8 cellular contexts compared by ENCODE assay signal in the genomic region with DNA sequence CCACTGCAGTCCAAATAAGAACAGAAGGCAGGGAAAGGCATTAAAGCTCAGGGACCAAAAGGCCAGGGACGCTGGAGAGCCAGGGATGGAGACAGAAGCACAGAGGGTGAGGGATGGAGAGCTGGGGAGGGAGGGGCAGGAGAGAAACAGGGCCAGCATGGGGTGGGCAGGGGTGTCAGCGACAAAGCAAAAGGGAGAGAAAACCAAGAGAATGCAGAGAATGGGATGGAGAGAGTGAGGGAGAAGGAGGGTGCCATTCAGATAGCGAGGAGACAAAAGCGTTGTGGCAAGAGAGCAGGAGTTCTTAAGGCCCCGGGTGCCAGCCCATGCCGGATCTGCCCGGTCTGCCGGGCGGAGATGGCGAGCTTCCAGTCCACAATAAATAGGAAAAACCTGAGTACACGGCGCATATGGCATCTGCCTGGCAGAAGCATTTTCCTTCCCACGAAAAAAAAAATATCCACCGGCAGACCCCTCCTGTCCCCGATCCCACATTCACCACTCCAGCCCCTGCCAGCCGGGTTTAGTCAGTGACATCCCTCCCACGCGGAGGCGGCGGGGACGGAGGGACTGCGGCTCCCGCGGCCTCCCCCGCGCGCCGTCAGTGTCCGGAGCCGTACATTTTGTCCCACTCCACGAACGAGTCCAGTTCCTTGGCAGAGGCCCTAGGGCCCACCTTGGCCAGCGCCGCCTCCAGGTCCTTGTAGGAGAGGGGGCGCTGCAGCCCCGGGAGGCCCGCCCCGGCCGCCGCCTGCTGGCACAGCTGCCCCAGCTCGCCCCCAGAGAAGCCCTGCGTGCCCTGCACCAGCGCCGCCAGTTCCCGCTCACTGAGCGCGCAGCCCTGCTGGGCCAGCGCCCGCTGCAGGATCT. TPM values are rescaled to one million over a fixed set of nuclear protein-coding genes. Genes with fewer than 3 reads are reported as not detected.
DNase-seq lines count a peak whose midpoint lies in the region; ATAC-seq and TF ChIP-seq lines count a peak whose summit lies in the region.

No MANE protein-coding gene starts in this region.

- H3K27ac ChIP-seq in angular gyrus (ENCODE audit: low read depth, low read length), result peak overlapping the region; percentile 83
- peak overlapping the region; percentile 46 to 86 for H3K27ac ChIP-seq in testis

- ATAC-seq in sciatic nerve, result no peak

- no peaks in the 10 kb centered on the region for H3K27me3 ChIP-seq in kidney epithelial cell (ENCODE audit: control insufficient read depth, insufficient read depth, low read length)
- no peaks in the 10 kb centered on the region for H3K27me3 ChIP-seq in testis

- peaks cover 18% of the 10 kb centered on the region for H3K4me1 ChIP-seq in testis

- intact Hi-C loops in testis (cut with DNase I; ENCODE audit: low total_unique reads) (no loop called here), sciatic nerve (cut with DNase I) (no loop called here)

- H3K9me3 ChIP-seq in testis, result no peaks in the 10 kb centered on the region

- WGBS in testis, 2 donors, result 7 to 10% methylated on average over 19 to 47 of the region's 49 CpGs

- H3K4me3 ChIP-seq in kidney epithelial cell (ENCODE audit: low read depth, low read length) (peak overlapping the region; percentile 48), testis (peak overlapping the region; percentile 64 to 85)

- peak; percentile 16 for TF ChIP-seq CTCF in kidney epithelial cell (IDR thresholded peaks at IDR 0.05; ENCODE audit: insufficient read depth, low read length, poor library complexity, severe bottlenecking)
- TF ChIP-seq CTCF in testis (IDR thresholded peaks at IDR 0.05), result no peak

- TF ChIP-seq POLR2A in testis (IDR thresholded peaks at IDR 0.05), result no peak

- DNase-seq in DMS114 treated with DMSO at 0.1 percent for 48 hours (lab: John Stamatoyannopoulos, UW; ENCODE audit: unreplicated experiment) (peak; percentile 22), NCI-H1092 (lab: John Stamatoyannopoulos, UW) (peak; percentile 60), kidney epithelial cell (ENCODE audit: low read depth) (no peak), testis (peak; percentile 72), sciatic nerve (ENCODE audit: low spot score) (no peak), GOT3 (lab: John Stamatoyannopoulos, UW) (no peak)
- no peak for DNase-seq in NK-92 treated with Interleukin-12 subunit alpha and Interleukin-12 subunit beta, amount 100 ng/mL, for 24 hours (lab: John Stamatoyannopoulos, UW)

- no peaks in the 10 kb centered on the region for H3K36me3 ChIP-seq in kidney epithelial cell (ENCODE audit: control insufficient read depth, insufficient read depth, low read length)
- no peaks in the 10 kb centered on the region for H3K36me3 ChIP-seq in testis (ENCODE audit: low read depth, missing control alignments)

RNA-seq across cellular contexts. Expression of a gene that starts 28.4 kb away (rescaled TPM):
- total RNA-seq in kidney epithelial cell, result 2.1 and 2.6 TPM in 2 replicates
- 1 to 10 TPM; 1.7 to 2.1 TPM for total RNA-seq in testis
- 1.1 TPM for polyA plus RNA-seq in testis (ENCODE audit: insufficient read depth, low read depth, low replicate concordance)
- 4.0 TPM for total RNA-seq in sciatic nerve

Comparison
In these comparisons a context has a peak if more than half of its experiments do, and no peak if none do; other contexts are left out.
1. DNase-seq: peak in DMS114 treated with DMSO at 0.1 percent for 48 hours (single experiment), NCI-H1092 (single experiment) and testis (single experiment); none in kidney epithelial cell (single experiment), sciatic nerve (single experiment), GOT3 (single experiment) and NK-92 treated with Interleukin-12 subunit alpha and Interleukin-12 subunit beta, amount 100 ng/mL, for 24 hours (single experiment).